In genomic region chr3:143644370-143645089, GRCh38 we compare ENCODE assay signal across 8 cellular contexts.
DNase-seq lines count a peak whose midpoint lies in the region; ATAC-seq, FAIRE-seq and TF ChIP-seq lines count a peak whose summit lies in the region.

No MANE protein-coding gene starts in this region.

- peaks cover 1% of the 10 kb centered on the region for H3K9me3 ChIP-seq in left ventricle myocardium inferior (replicated peaks)
- H3K9me3 ChIP-seq in CD4-positive, alpha-beta memory T cell (ENCODE audit: control insufficient read depth in 1 of 2, low read length in 2 of 2), result no peaks in the 10 kb centered on the region

- no peak overlapping the region for H3K27ac ChIP-seq in left ventricle myocardium inferior (replicated peaks)
- H3K27ac ChIP-seq in CD4-positive, alpha-beta memory T cell (ENCODE audit: low read depth, low read length), result no peak overlapping the region

- POLR2A ChIA-PET in CD4-positive, alpha-beta memory T cell (lab: Charles Lee; ENCODE audit: partially characterized antibody), result no interaction called here

- TF ChIP-seq POLR2A in H54 (IDR thresholded peaks at IDR 0.05; ENCODE audit: low read depth, low read length) (no peak), GM18505 (IDR thresholded peaks at IDR 0.05; ENCODE audit: borderline replicate concordance, extremely low read depth, insufficient read depth, insufficient read length) (no peak)

- no peak overlapping the region for H3K4me3 Mint-ChIP-seq in activated naive CD8-positive, alpha-beta T cell treated with anti-CD3 and anti-CD28 coated beads for 36 hours
- no peak overlapping the region for H3K4me3 Mint-ChIP-seq in CD4-positive, alpha-beta memory T cell

- DNase-seq in DMS53 (lab: John Stamatoyannopoulos, UW) (peak; percentile 84), H54 (ENCODE audit: insufficient read length, low spot score) (peak; percentile 23), NCI-H2107 treated with DMSO at 0.1 percent for 48 hours (lab: John Stamatoyannopoulos, UW; ENCODE audit: unreplicated experiment) (peak; percentile 50), left ventricle myocardium inferior (no peak), retina (peak; percentile 69)
- DNase-seq in activated naive CD8-positive, alpha-beta T cell treated with anti-CD3 and anti-CD28 coated beads for 36 hours, result peak; percentile 14
- DNase-seq in CD4-positive, alpha-beta memory T cell, result no peak

- peaks cover 1% of the 10 kb centered on the region for H3K4me1 Mint-ChIP-seq in activated naive CD8-positive, alpha-beta T cell treated with anti-CD3 and anti-CD28 coated beads for 36 hours
- no peaks in the 10 kb centered on the region for H3K4me1 Mint-ChIP-seq in CD4-positive, alpha-beta memory T cell

- H3K27me3 Mint-ChIP-seq in activated naive CD8-positive, alpha-beta T cell treated with anti-CD3 and anti-CD28 coated beads for 36 hours, result no peaks in the 10 kb centered on the region
- H3K27me3 Mint-ChIP-seq in CD4-positive, alpha-beta memory T cell, result no peaks in the 10 kb centered on the region

- peaks cover 3% of the 10 kb centered on the region for H3K36me3 Mint-ChIP-seq in activated naive CD8-positive, alpha-beta T cell treated with anti-CD3 and anti-CD28 coated beads for 36 hours
- H3K36me3 Mint-ChIP-seq in CD4-positive, alpha-beta memory T cell, result peaks cover 23 to 59% of the 10 kb centered on the region in 2 donors

- intact Hi-C loops in left ventricle myocardium inferior (cut with micrococcal nuclease), result no loop called here
- intact Hi-C loops in CD4-positive, alpha-beta memory T cell (cut with micrococcal nuclease), result no loop called here

- no peak overlapping the region for H3K4me3 ChIP-seq in left ventricle myocardium inferior
- H3K4me3 ChIP-seq in CD4-positive, alpha-beta memory T cell (ENCODE audit: low read length in 2 of 2), result no peak overlapping the region

- no peaks in the 10 kb centered on the region for H3K4me1 ChIP-seq in left ventricle myocardium inferior
- no peaks in the 10 kb centered on the region for H3K4me1 ChIP-seq in CD4-positive, alpha-beta memory T cell (ENCODE audit: insufficient read depth, low read length)

- ATAC-seq in GM18505 (IDR thresholded peaks at IDR 0.05; ENCODE audit: unreplicated experiment), result no peak

- H3K27me3 ChIP-seq in left ventricle myocardium inferior (ENCODE audit: low read depth), result no peaks in the 10 kb centered on the region
- H3K27me3 ChIP-seq in CD4-positive, alpha-beta memory T cell (ENCODE audit: insufficient read depth, low read length), result no peaks in the 10 kb centered on the region

- H3K9me3 Mint-ChIP-seq in activated naive CD8-positive, alpha-beta T cell treated with anti-CD3 and anti-CD28 coated beads for 36 hours, result peaks cover 3% of the 10 kb centered on the region
- H3K9me3 Mint-ChIP-seq in CD4-positive, alpha-beta memory T cell, result peaks cover 0 to 16% (median 12%) of the 10 kb centered on the region in 8 donors

- CTCF ChIA-PET in CD4-positive, alpha-beta memory T cell (lab: Charles Lee; ENCODE audit: partially characterized antibody), result interaction anchor here (0.6 to 1.6 kb wide), 3 partner anchors 15 to 595 kb away, joined by 3 to 4 read pairs (median 4); no protein-coding TSS in a partner anchor

- peak; percentile 66 for TF ChIP-seq CTCF in left ventricle myocardium inferior (IDR thresholded peaks at IDR 0.05; ENCODE audit: borderline replicate concordance)

- H3K27ac Mint-ChIP-seq in activated naive CD8-positive, alpha-beta T cell treated with anti-CD3 and anti-CD28 coated beads for 36 hours, result no peak overlapping the region
- H3K27ac Mint-ChIP-seq in CD4-positive, alpha-beta memory T cell, result no peak overlapping the region

- peak; percentile 83 for FAIRE-seq in H54 (lab: Jason Lieb, UNC)

- H3K36me3 ChIP-seq in left ventricle myocardium inferior, result no peaks in the 10 kb centered on the region
- H3K36me3 ChIP-seq in CD4-positive, alpha-beta memory T cell (ENCODE audit: insufficient read depth, low read length), result no peaks in the 10 kb centered on the region

Comparison
In these comparisons a context has a peak if more than half of its experiments do, and no peak if none do; other contexts are left out.
1. DNase-seq: peak in DMS53 (single experiment), H54 (single experiment), NCI-H2107 treated with DMSO at 0.1 percent for 48 hours (single experiment), activated naive CD8-positive, alpha-beta T cell treated with anti-CD3 and anti-CD28 coated beads for 36 hours (single experiment) and retina (single experiment); none in left ventricle myocardium inferior (single experiment) and CD4-positive, alpha-beta memory T cell (0 of 5).